Comparison of ENCODE assay signal across 11 cellular contexts in the genomic region with DNA sequence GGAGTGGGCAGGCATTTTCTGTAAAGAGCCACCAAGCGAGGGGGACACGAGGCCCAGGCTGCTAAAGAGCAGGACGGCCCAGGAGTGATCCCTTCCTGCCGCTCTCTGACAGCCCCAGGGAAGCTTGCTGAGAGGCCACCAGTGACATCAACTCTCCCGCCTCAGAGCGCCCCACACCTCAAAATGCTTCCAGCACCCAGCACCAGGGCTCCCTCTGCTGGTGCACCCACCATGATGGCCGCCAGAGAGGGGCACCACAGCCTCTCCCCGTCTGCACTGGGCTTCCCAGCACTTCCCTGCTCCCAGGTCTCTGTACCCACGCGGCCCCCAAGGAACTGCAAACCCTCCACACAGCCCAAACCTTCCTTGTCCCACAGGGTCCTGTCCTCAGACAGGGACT. TPM values are rescaled to one million over a fixed set of nuclear protein-coding genes. Genes with fewer than 3 reads are reported as not detected.
A peak's percentile ranks its signal among the peaks of the same experiment; 100 is the strongest.
DNase-seq lines count a peak whose midpoint lies in the region; ATAC-seq and TF ChIP-seq lines count a peak whose summit lies in the region.
"Had no signal": no experiment of that assay in that cellular context is flagged by ENCODE, and none has a peak within 500 bp of the region (broad histone marks: within the 10 kb centered on the region; RNA-seq: fewer than 3 reads in every experiment).

No MANE protein-coding gene starts in this region.

- peaks cover 13% of the 10 kb centered on the region for H3K36me3 Mint-ChIP-seq in HFFc6 (ENCODE audit: low read depth)

- H3K4me1 ChIP-seq in mesendoderm (ENCODE audit: control insufficient read depth, low read depth, low read length) = no peaks in the 10 kb centered on the region
- no peaks in the 10 kb centered on the region for H3K4me1 ChIP-seq in lower lobe of right lung
- H3K4me1 ChIP-seq: pancreas had no signal

- H3K4me2 ChIP-seq in mesendoderm (ENCODE audit: low read length) = no peak overlapping the region

- intact Hi-C loops in lower lobe of right lung (cut with DNase I) = no loop called here

- no peaks in the 10 kb centered on the region for H3K79me2 ChIP-seq in mesendoderm (ENCODE audit: control insufficient read depth, insufficient read depth, low read length)

- H3K27ac Mint-ChIP-seq in HFFc6 = no peak overlapping the region

- H3K27me3 Mint-ChIP-seq in HFFc6 (ENCODE audit: insufficient read depth) = no peaks in the 10 kb centered on the region; the same call in 1 of the 2 replicates

- no peak overlapping the region for H2BK15ac ChIP-seq in mesendoderm (replicated peaks; ENCODE audit: low read depth)

- H2BK120ac ChIP-seq in mesendoderm (ENCODE audit: low read depth, low read length) = no peak overlapping the region

- DNase-seq in DMS53 (lab: John Stamatoyannopoulos, UW) (peak; percentile 41), DMS53 treated with DMSO at 0.1 percent for 48 hours (lab: John Stamatoyannopoulos, UW; ENCODE audit: unreplicated experiment) (no peak), HFFc6 (no peak), mesendoderm (peak; percentile 54), C1 segment of cervical spinal cord (lab: John Stamatoyannopoulos, UW) (no peak), lower lobe of right lung (no peak)
- peak; percentile 28 to 49 for DNase-seq in activated CD4-positive, alpha-beta T cell treated with anti-CD3 and anti-CD28 coated beads, Interleukin-2, amount 50 U/mL, for 48 hours
- DNase-seq: KG1 had no signal

- no peak overlapping the region for H3K18ac ChIP-seq in mesendoderm (ENCODE audit: low read length)

- no peaks in the 10 kb centered on the region for H3K4me1 Mint-ChIP-seq in HFFc6 (ENCODE audit: low read depth)

- no peak overlapping the region for H2AK5ac ChIP-seq in mesendoderm (ENCODE audit: low read length)

- no peaks in the 10 kb centered on the region for H3K36me3 ChIP-seq in mesendoderm (ENCODE audit: control insufficient read depth, insufficient read depth, low read length)
- peaks cover 87% of the 10 kb centered on the region for H3K36me3 ChIP-seq in lower lobe of right lung

- H3K27ac ChIP-seq in mesendoderm (ENCODE audit: low read depth, low read length) (no peak overlapping the region), lower lobe of right lung (no peak overlapping the region)
- H3K27ac ChIP-seq: coronary artery, pancreas had no signal

- H3K4me3 ChIP-seq in mesendoderm (ENCODE audit: low read length) (no peak overlapping the region), lower lobe of right lung (no peak overlapping the region)
- H3K4me3 ChIP-seq: coronary artery, pancreas had no signal

- no peaks in the 10 kb centered on the region for H3K79me1 ChIP-seq in mesendoderm (ENCODE audit: low read length)

- no peak overlapping the region for H3K9ac ChIP-seq in mesendoderm (ENCODE audit: low read length)

- H3K56ac ChIP-seq in mesendoderm (ENCODE audit: low read length) = no peak overlapping the region

- H3K27me3 ChIP-seq in mesendoderm (ENCODE audit: insufficient read depth, low read length, poor library complexity) (no peaks in the 10 kb centered on the region), lower lobe of right lung (ENCODE audit: low read depth) (no peaks in the 10 kb centered on the region)
- H3K27me3 ChIP-seq: pancreas had no signal

- H4K5ac ChIP-seq in mesendoderm (ENCODE audit: low read length) = no peak overlapping the region

- H3K4me3 Mint-ChIP-seq in HFFc6 = no peak overlapping the region

- ATAC-seq in GM19324 (IDR thresholded peaks at IDR 0.05; ENCODE audit: low FRiP score, unreplicated experiment) (no peak), lower lobe of right lung (no peak)
- ATAC-seq: pancreas had no signal

- H3K9me3 Mint-ChIP-seq in HFFc6 = no peaks in the 10 kb centered on the region

- TF ChIP-seq CTCF in HFFc6 (IDR thresholded peaks at IDR 0.05) = peak; percentile 59; the same call in 1 of the 2 replicates
- TF ChIP-seq CTCF in lower lobe of right lung (IDR thresholded peaks at IDR 0.05) = no peak

- H3K23ac ChIP-seq in mesendoderm (ENCODE audit: low read length) = no peak overlapping the region

- no CpG with 5 or more reads among the region's 10 CpGs for WGBS in mesendoderm (ENCODE audit: extremely low coverage, insufficient coverage, low lambda C conversion rate)

- no peak overlapping the region for H3K4ac ChIP-seq in mesendoderm (ENCODE audit: low read depth, low read length)

- H2BK5ac ChIP-seq in mesendoderm (ENCODE audit: low read length) = no peak overlapping the region

- H3K9me3 ChIP-seq in lower lobe of right lung = no peaks in the 10 kb centered on the region
- H3K9me3 ChIP-seq: pancreas had no signal

- H4K8ac ChIP-seq in mesendoderm (ENCODE audit: low read depth, low read length) = no peak overlapping the region

RNA-seq across cellular contexts. Expression of gene GAK, which starts 40.4 kb away (rescaled TPM):
- total RNA-seq in HFFc6 (2021; fragmentation: NEBNext Ultra II Directional; extraction: Animal tissue kit (Norgen Biotek cat#: 25700)) = 10 to 100 TPM; 65.8 to 72.9 (median 69.1) TPM
- polyA plus RNA-seq in mesendoderm (2013, experiment 1 of 2) = 50.4 TPM
- polyA plus RNA-seq in mesendoderm (2013, experiment 2 of 2) = 48.6 TPM
- total RNA-seq in lower lobe of right lung = 130 TPM

RNA-seq across cellular contexts. Expression of gene TMEM175, which starts 40.5 kb away (rescaled TPM):
- total RNA-seq in HFFc6 (2021; fragmentation: NEBNext Ultra II Directional; extraction: Animal tissue kit (Norgen Biotek cat#: 25700)) = 10 to 100 TPM; 27.8 to 41.8 (median 34.1) TPM
- polyA plus RNA-seq in mesendoderm (2013, experiment 1 of 2) = 3.8 TPM
- 3.0 TPM for polyA plus RNA-seq in mesendoderm (2013, experiment 2 of 2)
- total RNA-seq in lower lobe of right lung = 45.3 TPM

Comparison
In these comparisons a context has a peak if more than half of its experiments do, and no peak if none do; other contexts are left out.
1. DNase-seq: peak in DMS53 (single experiment), activated CD4-positive, alpha-beta T cell treated with anti-CD3 and anti-CD28 coated beads, Interleukin-2, amount 50 U/mL, for 48 hours (2 of 2) and mesendoderm (single experiment); none in DMS53 treated with DMSO at 0.1 percent for 48 hours (single experiment), HFFc6 (single experiment), C1 segment of cervical spinal cord (0 of 14) and lower lobe of right lung (single experiment).